In genomic region chr4:162497564-162498167, GRCh38 we compare ENCODE assay signal across 10 cellular contexts.
DNase-seq lines count a peak whose midpoint lies in the region; ATAC-seq and TF ChIP-seq lines count a peak whose summit lies in the region.
"Had no signal": no experiment of that assay in that cellular context is flagged by ENCODE, and none has a peak within 500 bp of the region (broad histone marks: within the 10 kb centered on the region; RNA-seq: fewer than 3 reads in every experiment).

No MANE protein-coding gene starts in this region.

- H3K27me3 Mint-ChIP-seq in endothelial cell (ENCODE audit: unreplicated experiment): no peaks in the 10 kb centered on the region

- no peaks in the 10 kb centered on the region for H3K4me1 ChIP-seq in Peyer's patch
- H3K4me1 ChIP-seq: BLaER1 treated with 17β-estradiol and CSF1 and Interleukin-3, amounts not matched to agents 10 nM and 100 nM had no signal

- TF ChIP-seq POLR2A in Peyer's patch (IDR thresholded peaks at IDR 0.05): no peak

- H3K27me3 ChIP-seq in Peyer's patch: no peaks in the 10 kb centered on the region
- H3K27me3 ChIP-seq: BLaER1 treated with 17β-estradiol and CSF1 and Interleukin-3, amounts not matched to agents 10 nM and 100 nM had no signal

- no peaks in the 10 kb centered on the region for H3K9me3 ChIP-seq in Peyer's patch
- H3K9me3 ChIP-seq: BLaER1 treated with 17β-estradiol and CSF1 and Interleukin-3, amounts not matched to agents 10 nM and 100 nM had no signal

- H3K4me3 ChIP-seq in Peyer's patch: no peak overlapping the region
- H3K4me3 ChIP-seq: BLaER1 treated with 17β-estradiol and CSF1 and Interleukin-3, amounts not matched to agents 10 nM and 100 nM had no signal

- H3K4me3 Mint-ChIP-seq in endothelial cell (ENCODE audit: unreplicated experiment): no peak overlapping the region
- H3K4me3 Mint-ChIP-seq: activated T-cell treated with anti-CD3 and anti-CD28 coated beads, Interleukin-2, amount 50 U/mL, for 72 hours had no signal

- H3K36me3 ChIP-seq in Peyer's patch: no peaks in the 10 kb centered on the region
- H3K36me3 ChIP-seq: BLaER1 treated with 17β-estradiol and CSF1 and Interleukin-3, amounts not matched to agents 10 nM and 100 nM had no signal

- no peaks in the 10 kb centered on the region for H3K9me3 Mint-ChIP-seq in endothelial cell (ENCODE audit: unreplicated experiment)
- H3K9me3 Mint-ChIP-seq: activated T-cell treated with anti-CD3 and anti-CD28 coated beads, Interleukin-2, amount 50 U/mL, for 72 hours had no signal

- peak; percentile 29 for DNase-seq in NCI-H1105 treated with DMSO at 0.1 percent for 48 hours (lab: John Stamatoyannopoulos, UW)
- no peak for DNase-seq in NCI-H1105 (lab: John Stamatoyannopoulos, UW)
- DNase-seq in Peyer's patch: no peak
- peak; percentile 7 for DNase-seq in endothelial cell (ENCODE audit: low spot score)
- peak; percentile 39 for DNase-seq in myocyte (ENCODE audit: low read depth)
- DNase-seq in activated gamma-delta T cell (lab: John Stamatoyannopoulos, UW): no peak

- TF ChIP-seq CTCF in Peyer's patch (IDR thresholded peaks at IDR 0.05) (peak; percentile 15 to 95 (median 78)), endothelial cell (IDR thresholded peaks at IDR 0.05; ENCODE audit: unreplicated experiment) (peak; percentile 85)

- no peaks in the 10 kb centered on the region for H3K36me3 Mint-ChIP-seq in endothelial cell (ENCODE audit: low read depth, unreplicated experiment)

- H3K27ac ChIP-seq in Peyer's patch: no peak overlapping the region
- H3K27ac ChIP-seq: BLaER1 treated with 17β-estradiol and CSF1 and Interleukin-3, amounts not matched to agents 10 nM and 100 nM had no signal

- no peak overlapping the region for H3K27ac Mint-ChIP-seq in endothelial cell (ENCODE audit: unreplicated experiment)
- H3K27ac Mint-ChIP-seq: activated T-cell treated with anti-CD3 and anti-CD28 coated beads, Interleukin-2, amount 50 U/mL, for 72 hours had no signal

- peak; percentile 68 for ATAC-seq in GM19397 (IDR thresholded peaks at IDR 0.05; ENCODE audit: unreplicated experiment)
- peak; percentile 82 for ATAC-seq in HG03432 (IDR thresholded peaks at IDR 0.05; ENCODE audit: unreplicated experiment)

- H3K4me1 Mint-ChIP-seq in endothelial cell (ENCODE audit: unreplicated experiment): no peaks in the 10 kb centered on the region

Comparison
In these comparisons a context has a peak if more than half of its experiments do, and no peak if none do; other contexts are left out.
1. DNase-seq: peak in NCI-H1105 treated with DMSO at 0.1 percent for 48 hours (single experiment), endothelial cell (single experiment) and myocyte (single experiment); none in NCI-H1105 (single experiment), Peyer's patch (0 of 3) and activated gamma-delta T cell (single experiment).